Comparison of ENCODE assay signal across 14 cellular contexts in genomic region chr11:43921561-43922294, GRCh38. TPM values are rescaled to one million over a fixed set of nuclear protein-coding genes. Genes with fewer than 3 reads are reported as not detected.
DNase-seq lines count a peak whose midpoint lies in the region; ATAC-seq and TF ChIP-seq lines count a peak whose summit lies in the region.
"Had no signal": no experiment of that assay in that cellular context is flagged by ENCODE, and none has a peak within 500 bp of the region (broad histone marks: within the 10 kb centered on the region; RNA-seq: fewer than 3 reads in every experiment).

No MANE protein-coding gene starts in this region.

- H3K4me1 ChIP-seq in left lung, result peaks cover 20 to 34% of the 10 kb centered on the region in 2 donors
- H3K4me1 ChIP-seq in tibial artery, result peaks cover 0 to 97% (median 77%) of the 10 kb centered on the region in 4 donors

- CTCF ChIA-PET in activated CD4-positive, alpha-beta memory T cell treated with anti-CD3 and anti-CD28 coated beads, Interleukin-2, amount 10 ng/mL, durations not matched to agents 7 days and 5 days (lab: Charles Lee), result interaction anchor here (0.6 to 1.3 kb wide), 2 partner anchors 21 to 154 kb away, joined by 3 read pairs; partner anchors contain the start of gene C11orf96
- CTCF ChIA-PET in activated CD4-positive, alpha-beta memory T cell treated with anti-CD3 and anti-CD28 coated beads for 36 hours (lab: Charles Lee), result interaction anchor here (0.9 to 1.5 kb wide), 2 partner anchors 19 to 23 kb away, joined by 3 read pairs; no protein-coding TSS in a partner anchor

- H3K36me3 ChIP-seq in left lung, result peaks cover 0 to 36% of the 10 kb centered on the region in 2 donors
- peaks cover 0 to 20% (median 0%) of the 10 kb centered on the region in 3 donors for H3K36me3 ChIP-seq in tibial artery

- intact Hi-C loops in activated CD4-positive, alpha-beta memory T cell treated with anti-CD3 and anti-CD28 coated beads for 36 hours (cut with micrococcal nuclease), result loop anchor here (5.0 kb wide), 1 partner anchor 39 kb away; the partner anchor contains the start of gene ALKBH3
- intact Hi-C loops in left lung (cut with DNase I) (no loop called here), tibial artery (cut with DNase I; ENCODE audit: low total_unique reads) (loop anchor here (2.0 kb wide), 1 partner anchor 23 kb away; no protein-coding TSS in a partner anchor)

- H3K4me3 ChIP-seq in astrocyte of the spinal cord (ENCODE audit: low read depth, low read length) (no peak overlapping the region), left lung (no peak overlapping the region), tibial artery (peak overlapping the region in 1 of 2 donors; percentile 1)
- H3K4me3 ChIP-seq: GM23338, SK-N-MC had no signal

- H3K9me3 ChIP-seq in left lung (no peaks in the 10 kb centered on the region), tibial artery (no peaks in the 10 kb centered on the region)

- POLR2A ChIA-PET in activated CD4-positive, alpha-beta memory T cell treated with anti-CD3 and anti-CD28 coated beads, Interleukin-2, amount 10 ng/mL, durations not matched to agents 7 days and 5 days (lab: Charles Lee), result interaction anchor here (0.9 kb wide), 1 partner anchor 18 kb away, joined by 3 read pairs; no protein-coding TSS in a partner anchor
- POLR2A ChIA-PET in activated CD4-positive, alpha-beta memory T cell treated with anti-CD3 and anti-CD28 coated beads for 36 hours (lab: Charles Lee), result interaction anchor here (0.6 kb wide), 1 partner anchor 143 kb away, joined by 4 read pairs; no protein-coding TSS in a partner anchor

- no peak for DNase-seq in activated CD4-positive, alpha-beta memory T cell treated with anti-CD3 and anti-CD28 coated beads, Interleukin-2, amount 10 ng/mL, durations not matched to agents 7 days and 5 days
- no peak for DNase-seq in activated CD4-positive, alpha-beta memory T cell treated with anti-CD3 and anti-CD28 coated beads for 36 hours
- DNase-seq in astrocyte of the spinal cord (ENCODE audit: low read depth, low spot score) (peak; percentile 12), left lung (no peak), tibial artery (no peak)
- DNase-seq: activated CD8-positive, alpha-beta memory T cell treated with anti-CD3 and anti-CD28 coated beads for 24 hours; DND-41; KBM-7; NCI-H345 had no signal

- no peaks in the 10 kb centered on the region for H3K9me3 Mint-ChIP-seq in activated CD4-positive, alpha-beta memory T cell treated with anti-CD3 and anti-CD28 coated beads, Interleukin-2, amount 10 ng/mL, durations not matched to agents 7 days and 5 days
- no peaks in the 10 kb centered on the region for H3K9me3 Mint-ChIP-seq in activated CD4-positive, alpha-beta memory T cell treated with anti-CD3 and anti-CD28 coated beads for 36 hours
- H3K9me3 Mint-ChIP-seq: GM23338 had no signal

- H3K27ac ChIP-seq in left lung, result peak overlapping the region; percentile 35 to 71
- peak overlapping the region; percentile 95 to 98 for H3K27ac ChIP-seq in tibial artery
- H3K27ac ChIP-seq: SK-N-MC had no signal

- TF ChIP-seq CTCF in astrocyte of the spinal cord (IDR thresholded peaks at IDR 0.05; ENCODE audit: low read depth, low read length) (no peak), left lung (IDR thresholded peaks at IDR 0.05) (no peak), tibial artery (IDR thresholded peaks at IDR 0.05) (no peak)

- no peaks in the 10 kb centered on the region for H3K27me3 ChIP-seq in left lung
- H3K27me3 ChIP-seq in tibial artery, result no peaks in the 10 kb centered on the region

- H3K36me3 Mint-ChIP-seq in activated CD4-positive, alpha-beta memory T cell treated with anti-CD3 and anti-CD28 coated beads, Interleukin-2, amount 10 ng/mL, durations not matched to agents 7 days and 5 days (ENCODE audit: low read depth), result peaks cover 17% of the 10 kb centered on the region
- peaks cover 31% of the 10 kb centered on the region for H3K36me3 Mint-ChIP-seq in activated CD4-positive, alpha-beta memory T cell treated with anti-CD3 and anti-CD28 coated beads for 36 hours

- no peaks in the 10 kb centered on the region for H3K27me3 Mint-ChIP-seq in activated CD4-positive, alpha-beta memory T cell treated with anti-CD3 and anti-CD28 coated beads, Interleukin-2, amount 10 ng/mL, durations not matched to agents 7 days and 5 days
- H3K27me3 Mint-ChIP-seq in activated CD4-positive, alpha-beta memory T cell treated with anti-CD3 and anti-CD28 coated beads for 36 hours, result no peaks in the 10 kb centered on the region

- in situ Hi-C loops in astrocyte of the spinal cord (cut with HindIII; ENCODE audit: low sequenced_read_pairs), result no loop called here

- H3K4me3 Mint-ChIP-seq in activated CD4-positive, alpha-beta memory T cell treated with anti-CD3 and anti-CD28 coated beads, Interleukin-2, amount 10 ng/mL, durations not matched to agents 7 days and 5 days, result peak overlapping the region; percentile 21
- no peak overlapping the region for H3K4me3 Mint-ChIP-seq in activated CD4-positive, alpha-beta memory T cell treated with anti-CD3 and anti-CD28 coated beads for 36 hours
- H3K4me3 Mint-ChIP-seq: GM23338 had no signal

- H3K27ac Mint-ChIP-seq in activated CD4-positive, alpha-beta memory T cell treated with anti-CD3 and anti-CD28 coated beads, Interleukin-2, amount 10 ng/mL, durations not matched to agents 7 days and 5 days, result peak overlapping the region; percentile 70
- H3K27ac Mint-ChIP-seq in activated CD4-positive, alpha-beta memory T cell treated with anti-CD3 and anti-CD28 coated beads for 36 hours, result no peak overlapping the region

- peaks cover 17% of the 10 kb centered on the region for H3K4me1 Mint-ChIP-seq in activated CD4-positive, alpha-beta memory T cell treated with anti-CD3 and anti-CD28 coated beads, Interleukin-2, amount 10 ng/mL, durations not matched to agents 7 days and 5 days
- peaks cover 20% of the 10 kb centered on the region for H3K4me1 Mint-ChIP-seq in activated CD4-positive, alpha-beta memory T cell treated with anti-CD3 and anti-CD28 coated beads for 36 hours (ENCODE audit: low read depth)

- ATAC-seq in left lung, result no peak
- no peak for ATAC-seq in GM21423 (IDR thresholded peaks at IDR 0.05; ENCODE audit: unreplicated experiment)
- ATAC-seq in GM19023 (IDR thresholded peaks at IDR 0.05; ENCODE audit: unreplicated experiment), result no peak
- no peak for ATAC-seq in HG03354 (IDR thresholded peaks at IDR 0.05; ENCODE audit: poor library complexity, severe bottlenecking, unreplicated experiment)
- ATAC-seq: GM23338 had no signal

RNA-seq across cellular contexts. Expression of gene C11orf96, which starts 20.7 kb away (rescaled TPM):
- under 1 TPM in 1 of 2 experiments, not detected in 1; 0.20 TPM for total RNA-seq in activated CD4-positive, alpha-beta memory T cell treated with anti-CD3 and anti-CD28 coated beads, Interleukin-2, amount 10 ng/mL, durations not matched to agents 7 days and 5 days
- total RNA-seq in activated CD4-positive, alpha-beta memory T cell treated with anti-CD3 and anti-CD28 coated beads for 36 hours, result under 1 TPM in 1 of 2 experiments, not detected in 1; 0.21 TPM
- total RNA-seq in left lung, result 10 to 100 TPM; 71.0 to 74.2 TPM

RNA-seq across cellular contexts. Expression of gene ALKBH3, which starts 41.1 kb away (rescaled TPM):
- 10 to 100 TPM; 25.4 to 32.0 TPM for total RNA-seq in activated CD4-positive, alpha-beta memory T cell treated with anti-CD3 and anti-CD28 coated beads, Interleukin-2, amount 10 ng/mL, durations not matched to agents 7 days and 5 days
- total RNA-seq in activated CD4-positive, alpha-beta memory T cell treated with anti-CD3 and anti-CD28 coated beads for 36 hours, result 10 to 100 TPM; 32.1 to 35.8 TPM
- total RNA-seq in left lung, result 10 to 100 TPM; 28.8 to 36.6 TPM

Comparison
In these comparisons a context has a peak if more than half of its experiments do, and no peak if none do; other contexts are left out.
1. RNA of gene C11orf96, which starts 20.7 kb away (total RNA-seq): 71.0 to 74.2 TPM in left lung; 0.21 TPM in activated CD4-positive, alpha-beta memory T cell treated with anti-CD3 and anti-CD28 coated beads for 36 hours and 0.20 TPM in activated CD4-positive, alpha-beta memory T cell treated with anti-CD3 and anti-CD28 coated beads, Interleukin-2, amount 10 ng/mL, durations not matched to agents 7 days and 5 days; every median in the first group is over 10 times any median in the second.
2. intact Hi-C loops: an anchor here in activated CD4-positive, alpha-beta memory T cell treated with anti-CD3 and anti-CD28 coated beads for 36 hours (5.0 kb wide) and tibial artery (2.0 kb wide); none called in left lung.